1 cellular context compared by ENCODE assay signal in the genomic region with DNA sequence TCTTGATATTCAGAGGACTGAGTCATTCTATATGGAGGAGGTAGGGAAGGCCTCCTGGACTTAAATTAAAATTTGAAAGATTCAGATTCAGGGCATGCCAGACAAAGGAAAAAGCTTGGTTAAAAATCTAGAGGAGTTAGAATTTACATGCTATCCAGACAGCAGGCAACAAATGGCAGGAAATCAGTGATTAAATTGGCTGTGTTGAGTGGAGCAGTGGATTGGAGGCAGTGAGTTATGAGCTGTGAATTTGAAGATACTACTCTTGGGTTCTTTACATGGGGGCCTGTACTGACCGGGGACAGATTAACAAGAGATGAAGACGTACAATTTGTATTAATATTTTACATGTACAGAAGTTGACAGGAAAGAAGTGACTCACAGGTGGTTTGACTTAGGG.
TF ChIP-seq lines count a peak whose summit lies in the region.

No MANE protein-coding gene starts in this region.

TF ChIP-seq in WTC11, 78 proteins besides CTCF, POLR2A, EP300 and RAD21 (continued from another document):
- TF ChIP-seq, protein P1, sequence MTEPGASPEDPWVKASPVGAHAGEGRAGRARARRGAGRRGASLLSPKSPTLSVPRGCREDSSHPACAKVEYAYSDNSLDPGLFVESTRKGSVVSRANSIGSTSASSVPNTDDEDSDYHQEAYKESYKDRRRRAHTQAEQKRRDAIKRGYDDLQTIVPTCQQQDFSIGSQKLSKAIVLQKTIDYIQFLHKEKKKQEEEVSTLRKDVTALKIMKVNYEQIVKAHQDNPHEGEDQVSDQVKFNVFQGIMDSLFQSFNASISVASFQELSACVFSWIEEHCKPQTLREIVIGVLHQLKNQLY (CRISPR knock-in tag; IDR thresholded peaks at IDR 0.05), result no peak
- TF ChIP-seq ZNF671 (CRISPR knock-in tag; IDR thresholded peaks at IDR 0.05) (no peak), HMGA2 (CRISPR knock-in tag; IDR thresholded peaks at IDR 0.05) (no peak), RORB (CRISPR knock-in tag; IDR thresholded peaks at IDR 0.05) (no peak)
- TF ChIP-seq, protein P2, sequence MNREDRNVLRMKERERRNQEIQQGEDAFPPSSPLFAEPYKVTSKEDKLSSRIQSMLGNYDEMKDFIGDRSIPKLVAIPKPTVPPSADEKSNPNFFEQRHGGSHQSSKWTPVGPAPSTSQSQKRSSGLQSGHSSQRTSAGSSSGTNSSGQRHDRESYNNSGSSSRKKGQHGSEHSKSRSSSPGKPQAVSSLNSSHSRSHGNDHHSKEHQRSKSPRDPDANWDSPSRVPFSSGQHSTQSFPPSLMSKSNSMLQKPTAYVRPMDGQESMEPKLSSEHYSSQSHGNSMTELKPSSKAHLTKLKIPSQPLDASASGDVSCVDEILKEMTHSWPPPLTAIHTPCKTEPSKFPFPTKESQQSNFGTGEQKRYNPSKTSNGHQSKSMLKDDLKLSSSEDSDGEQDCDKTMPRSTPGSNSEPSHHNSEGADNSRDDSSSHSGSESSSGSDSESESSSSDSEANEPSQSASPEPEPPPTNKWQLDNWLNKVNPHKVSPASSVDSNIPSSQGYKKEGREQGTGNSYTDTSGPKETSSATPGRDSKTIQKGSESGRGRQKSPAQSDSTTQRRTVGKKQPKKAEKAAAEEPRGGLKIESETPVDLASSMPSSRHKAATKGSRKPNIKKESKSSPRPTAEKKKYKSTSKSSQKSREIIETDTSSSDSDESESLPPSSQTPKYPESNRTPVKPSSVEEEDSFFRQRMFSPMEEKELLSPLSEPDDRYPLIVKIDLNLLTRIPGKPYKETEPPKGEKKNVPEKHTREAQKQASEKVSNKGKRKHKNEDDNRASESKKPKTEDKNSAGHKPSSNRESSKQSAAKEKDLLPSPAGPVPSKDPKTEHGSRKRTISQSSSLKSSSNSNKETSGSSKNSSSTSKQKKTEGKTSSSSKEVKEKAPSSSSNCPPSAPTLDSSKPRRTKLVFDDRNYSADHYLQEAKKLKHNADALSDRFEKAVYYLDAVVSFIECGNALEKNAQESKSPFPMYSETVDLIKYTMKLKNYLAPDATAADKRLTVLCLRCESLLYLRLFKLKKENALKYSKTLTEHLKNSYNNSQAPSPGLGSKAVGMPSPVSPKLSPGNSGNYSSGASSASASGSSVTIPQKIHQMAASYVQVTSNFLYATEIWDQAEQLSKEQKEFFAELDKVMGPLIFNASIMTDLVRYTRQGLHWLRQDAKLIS (CRISPR knock-in tag; IDR thresholded peaks at IDR 0.05; ENCODE audit: borderline replicate concordance), result no peak
- TF ChIP-seq, protein P3, sequence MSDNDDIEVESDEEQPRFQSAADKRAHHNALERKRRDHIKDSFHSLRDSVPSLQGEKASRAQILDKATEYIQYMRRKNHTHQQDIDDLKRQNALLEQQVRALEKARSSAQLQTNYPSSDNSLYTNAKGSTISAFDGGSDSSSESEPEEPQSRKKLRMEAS (CRISPR knock-in tag; IDR thresholded peaks at IDR 0.05), result no peak
- TF ChIP-seq, protein P4, sequence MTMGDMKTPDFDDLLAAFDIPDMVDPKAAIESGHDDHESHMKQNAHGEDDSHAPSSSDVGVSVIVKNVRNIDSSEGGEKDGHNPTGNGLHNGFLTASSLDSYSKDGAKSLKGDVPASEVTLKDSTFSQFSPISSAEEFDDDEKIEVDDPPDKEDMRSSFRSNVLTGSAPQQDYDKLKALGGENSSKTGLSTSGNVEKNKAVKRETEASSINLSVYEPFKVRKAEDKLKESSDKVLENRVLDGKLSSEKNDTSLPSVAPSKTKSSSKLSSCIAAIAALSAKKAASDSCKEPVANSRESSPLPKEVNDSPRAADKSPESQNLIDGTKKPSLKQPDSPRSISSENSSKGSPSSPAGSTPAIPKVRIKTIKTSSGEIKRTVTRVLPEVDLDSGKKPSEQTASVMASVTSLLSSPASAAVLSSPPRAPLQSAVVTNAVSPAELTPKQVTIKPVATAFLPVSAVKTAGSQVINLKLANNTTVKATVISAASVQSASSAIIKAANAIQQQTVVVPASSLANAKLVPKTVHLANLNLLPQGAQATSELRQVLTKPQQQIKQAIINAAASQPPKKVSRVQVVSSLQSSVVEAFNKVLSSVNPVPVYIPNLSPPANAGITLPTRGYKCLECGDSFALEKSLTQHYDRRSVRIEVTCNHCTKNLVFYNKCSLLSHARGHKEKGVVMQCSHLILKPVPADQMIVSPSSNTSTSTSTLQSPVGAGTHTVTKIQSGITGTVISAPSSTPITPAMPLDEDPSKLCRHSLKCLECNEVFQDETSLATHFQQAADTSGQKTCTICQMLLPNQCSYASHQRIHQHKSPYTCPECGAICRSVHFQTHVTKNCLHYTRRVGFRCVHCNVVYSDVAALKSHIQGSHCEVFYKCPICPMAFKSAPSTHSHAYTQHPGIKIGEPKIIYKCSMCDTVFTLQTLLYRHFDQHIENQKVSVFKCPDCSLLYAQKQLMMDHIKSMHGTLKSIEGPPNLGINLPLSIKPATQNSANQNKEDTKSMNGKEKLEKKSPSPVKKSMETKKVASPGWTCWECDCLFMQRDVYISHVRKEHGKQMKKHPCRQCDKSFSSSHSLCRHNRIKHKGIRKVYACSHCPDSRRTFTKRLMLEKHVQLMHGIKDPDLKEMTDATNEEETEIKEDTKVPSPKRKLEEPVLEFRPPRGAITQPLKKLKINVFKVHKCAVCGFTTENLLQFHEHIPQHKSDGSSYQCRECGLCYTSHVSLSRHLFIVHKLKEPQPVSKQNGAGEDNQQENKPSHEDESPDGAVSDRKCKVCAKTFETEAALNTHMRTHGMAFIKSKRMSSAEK (CRISPR knock-in tag; IDR thresholded peaks at IDR 0.05; ENCODE audit: borderline replicate concordance), result no peak
- TF ChIP-seq, protein P5, sequence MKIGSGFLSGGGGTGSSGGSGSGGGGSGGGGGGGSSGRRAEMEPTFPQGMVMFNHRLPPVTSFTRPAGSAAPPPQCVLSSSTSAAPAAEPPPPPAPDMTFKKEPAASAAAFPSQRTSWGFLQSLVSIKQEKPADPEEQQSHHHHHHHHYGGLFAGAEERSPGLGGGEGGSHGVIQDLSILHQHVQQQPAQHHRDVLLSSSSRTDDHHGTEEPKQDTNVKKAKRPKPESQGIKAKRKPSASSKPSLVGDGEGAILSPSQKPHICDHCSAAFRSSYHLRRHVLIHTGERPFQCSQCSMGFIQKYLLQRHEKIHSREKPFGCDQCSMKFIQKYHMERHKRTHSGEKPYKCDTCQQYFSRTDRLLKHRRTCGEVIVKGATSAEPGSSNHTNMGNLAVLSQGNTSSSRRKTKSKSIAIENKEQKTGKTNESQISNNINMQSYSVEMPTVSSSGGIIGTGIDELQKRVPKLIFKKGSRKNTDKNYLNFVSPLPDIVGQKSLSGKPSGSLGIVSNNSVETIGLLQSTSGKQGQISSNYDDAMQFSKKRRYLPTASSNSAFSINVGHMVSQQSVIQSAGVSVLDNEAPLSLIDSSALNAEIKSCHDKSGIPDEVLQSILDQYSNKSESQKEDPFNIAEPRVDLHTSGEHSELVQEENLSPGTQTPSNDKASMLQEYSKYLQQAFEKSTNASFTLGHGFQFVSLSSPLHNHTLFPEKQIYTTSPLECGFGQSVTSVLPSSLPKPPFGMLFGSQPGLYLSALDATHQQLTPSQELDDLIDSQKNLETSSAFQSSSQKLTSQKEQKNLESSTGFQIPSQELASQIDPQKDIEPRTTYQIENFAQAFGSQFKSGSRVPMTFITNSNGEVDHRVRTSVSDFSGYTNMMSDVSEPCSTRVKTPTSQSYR (CRISPR knock-in tag; IDR thresholded peaks at IDR 0.05), result no peak
- TF ChIP-seq, protein P6, sequence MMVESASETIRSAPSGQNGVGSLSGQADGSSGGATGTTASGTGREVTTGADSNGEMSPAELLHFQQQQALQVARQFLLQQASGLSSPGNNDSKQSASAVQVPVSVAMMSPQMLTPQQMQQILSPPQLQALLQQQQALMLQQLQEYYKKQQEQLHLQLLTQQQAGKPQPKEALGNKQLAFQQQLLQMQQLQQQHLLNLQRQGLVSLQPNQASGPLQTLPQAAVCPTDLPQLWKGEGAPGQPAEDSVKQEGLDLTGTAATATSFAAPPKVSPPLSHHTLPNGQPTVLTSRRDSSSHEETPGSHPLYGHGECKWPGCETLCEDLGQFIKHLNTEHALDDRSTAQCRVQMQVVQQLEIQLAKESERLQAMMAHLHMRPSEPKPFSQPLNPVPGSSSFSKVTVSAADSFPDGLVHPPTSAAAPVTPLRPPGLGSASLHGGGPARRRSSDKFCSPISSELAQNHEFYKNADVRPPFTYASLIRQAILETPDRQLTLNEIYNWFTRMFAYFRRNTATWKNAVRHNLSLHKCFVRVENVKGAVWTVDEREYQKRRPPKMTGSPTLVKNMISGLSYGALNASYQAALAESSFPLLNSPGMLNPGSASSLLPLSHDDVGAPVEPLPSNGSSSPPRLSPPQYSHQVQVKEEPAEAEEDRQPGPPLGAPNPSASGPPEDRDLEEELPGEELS (CRISPR knock-in tag; IDR thresholded peaks at IDR 0.05), result no peak
- TF ChIP-seq, protein P7, sequence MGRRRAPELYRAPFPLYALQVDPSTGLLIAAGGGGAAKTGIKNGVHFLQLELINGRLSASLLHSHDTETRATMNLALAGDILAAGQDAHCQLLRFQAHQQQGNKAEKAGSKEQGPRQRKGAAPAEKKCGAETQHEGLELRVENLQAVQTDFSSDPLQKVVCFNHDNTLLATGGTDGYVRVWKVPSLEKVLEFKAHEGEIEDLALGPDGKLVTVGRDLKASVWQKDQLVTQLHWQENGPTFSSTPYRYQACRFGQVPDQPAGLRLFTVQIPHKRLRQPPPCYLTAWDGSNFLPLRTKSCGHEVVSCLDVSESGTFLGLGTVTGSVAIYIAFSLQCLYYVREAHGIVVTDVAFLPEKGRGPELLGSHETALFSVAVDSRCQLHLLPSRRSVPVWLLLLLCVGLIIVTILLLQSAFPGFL (CRISPR knock-in tag; IDR thresholded peaks at IDR 0.05; ENCODE audit: borderline replicate concordance), result no peak
TF ChIP-seq in WTC11: peak in this region for 0.
